In the genomic region with DNA sequence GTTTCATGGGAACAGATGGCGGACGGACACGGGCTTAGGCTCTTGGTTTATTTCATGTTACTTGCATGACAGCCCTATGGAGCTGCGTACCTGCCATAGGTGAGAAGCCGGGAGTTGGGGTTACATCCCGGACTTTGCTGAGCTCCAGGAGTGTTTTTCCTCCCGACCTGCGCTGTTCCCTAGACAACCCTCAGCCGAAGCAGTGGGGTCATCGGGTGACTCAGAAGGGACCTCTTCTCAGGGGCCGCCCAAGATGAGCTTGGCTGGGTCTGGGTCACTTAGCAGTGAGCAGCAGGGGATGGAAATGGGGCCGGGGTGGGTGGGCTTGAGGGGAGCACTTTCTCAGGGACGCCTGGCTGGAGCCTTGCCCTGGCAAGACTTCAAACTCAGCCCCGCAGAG, we compare ENCODE assay signal across 1 cellular context.
TF ChIP-seq lines count a peak whose summit lies in the region.

No MANE protein-coding gene starts in this region.

TF ChIP-seq in WTC11, 78 proteins besides CTCF, POLR2A, EP300 and RAD21 (continued from another document):
- no peak for TF ChIP-seq NFE2L1 (CRISPR knock-in tag; IDR thresholded peaks at IDR 0.05)
